ENCODE assay signal across 34 cellular contexts in the genomic region with DNA sequence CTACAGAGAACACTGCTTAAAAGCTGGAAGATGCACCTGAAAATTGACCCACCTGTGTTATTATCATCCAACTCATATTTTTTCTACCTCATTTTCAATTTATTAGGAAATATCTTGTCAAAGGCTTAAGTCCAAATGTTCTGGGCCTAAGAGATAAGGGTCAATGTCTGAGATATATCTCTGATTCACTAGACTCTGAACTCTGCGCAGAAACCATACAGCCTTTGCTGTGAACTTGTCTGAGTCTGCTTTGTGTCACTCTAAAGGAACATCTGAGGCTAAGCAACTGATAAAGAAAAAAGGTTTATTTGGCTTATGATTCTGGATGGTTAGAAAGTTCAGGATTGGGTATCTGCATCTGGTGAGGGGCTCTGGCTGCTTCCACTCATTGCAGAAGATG. TPM values are rescaled to one million over a fixed set of nuclear protein-coding genes. Genes with fewer than 3 reads are reported as not detected.
"Had no signal": no experiment of that assay in that cellular context is flagged by ENCODE, and none has a peak within 500 bp of the region (broad histone marks: within the 10 kb centered on the region; RNA-seq: fewer than 3 reads in every experiment).

No MANE protein-coding gene starts in this region.

- H3K36me3 ChIP-seq: breast epithelium, cardiac muscle cell, colonic mucosa, esophagus squamous epithelium, gastroesophageal sphincter had no signal

- H3K4me1 ChIP-seq: breast epithelium, colonic mucosa, esophagus squamous epithelium, gastroesophageal sphincter had no signal

- DNase-seq: activated CD4-positive, alpha-beta T cell treated with anti-CD3 and anti-CD28 coated beads for 48 hours; activated CD4-positive, alpha-beta T cell treated with anti-CD3 and anti-CD28 coated beads, Interleukin-2, amount 50 U/mL, for 1 hour; activated CD4-positive, alpha-beta T cell treated with anti-CD3 and anti-CD28 coated beads, Interleukin-2, amount 50 U/mL, for 48 hours; activated CD4-positive, CD25-positive, alpha-beta regulatory T cell; activated CD8-positive, alpha-beta memory T cell treated with anti-CD3 and anti-CD28 coated beads for 24 hours; activated CD8-positive, alpha-beta T cell treated with anti-CD3 and anti-CD28 coated beads for 36 hours; activated effector memory CD4-positive, alpha-beta T cell treated with Interleukin-2 at 50 U/mL for 16 hours; activated gamma-delta T cell treated with Interleukin-2 at 50 U/mL for 16 hours; activated naive CD4-positive, alpha-beta T cell treated with anti-CD3 and anti-CD28 coated beads, Interleukin-2, amount 50 U/mL, for 16 hours; activated naive CD4-positive, alpha-beta T cell treated with Interleukin-2 at 50 U/mL for 16 hours; activated T-cell treated with anti-CD3 and anti-CD28 coated beads, Interleukin-2, amount 50 U/mL, for 4 hours; amygdala; aorta; central memory CD4-positive, alpha-beta T cell; cerebellar nuclear complex; colonic mucosa; effector CD8-positive, alpha-beta T cell; esophagus squamous epithelium; foreskin melanocyte; head of caudate nucleus; T-helper 2 cell had no signal

- H3K27me3 ChIP-seq: colonic mucosa had no signal

- H3K4me3 ChIP-seq: breast epithelium, cardiac muscle cell, colonic mucosa, esophagus squamous epithelium, gastroesophageal sphincter had no signal

- FAIRE-seq: endometrium, endothelial cell of umbilical vein had no signal

- H3K27ac ChIP-seq: breast epithelium, cardiac muscle cell, colonic mucosa, epithelial cell of prostate, esophagus squamous epithelium, gastroesophageal sphincter had no signal

- ATAC-seq: activated CD8-positive, alpha-beta T cell treated with anti-CD3 and anti-CD28 coated beads for 36 hours; activated T-cell treated with anti-CD3 and anti-CD28 coated beads, Interleukin-2, amount 50 U/mL, for 4 hours; activated T-helper 17 cell treated with anti-CD3 and anti-CD28 coated beads, Interleukin-2, amount 50 U/mL, for 72 hours; gastroesophageal sphincter had no signal

- H3K9me3 ChIP-seq: breast epithelium, colonic mucosa, esophagus squamous epithelium, gastroesophageal sphincter had no signal

RNA-seq across cellular contexts. Expression of gene PON1, which starts 3.7 kb away (rescaled TPM):
- total RNA-seq: activated CD8-positive, alpha-beta T cell treated with anti-CD3 and anti-CD28 coated beads for 36 hours; activated T-helper 17 cell treated with anti-CD3 and anti-CD28 coated beads, Interleukin-2, amount 50 U/mL, for 72 hours; aorta; cardiac muscle cell; colonic mucosa; dermis microvascular lymphatic vessel endothelial cell; endothelial cell of umbilical vein; esophagus squamous epithelium; fibroblast of lung; fibroblast of villous mesenchyme; gastroesophageal sphincter; glomerular endothelial cell; T-helper 1 cell treated with Interleukin-12 subunit alpha and Interleukin-12 subunit beta and Interleukin-4 antibody, amounts not matched to agents 30 ng/mL and 1 ng/mL, for 36 hours had no signal
- polyA plus RNA-seq: aorta, endothelial cell of umbilical vein, esophagus, fibroblast of lung had no signal
